Comparison of ENCODE assay signal across 13 cellular contexts in the genomic region with DNA sequence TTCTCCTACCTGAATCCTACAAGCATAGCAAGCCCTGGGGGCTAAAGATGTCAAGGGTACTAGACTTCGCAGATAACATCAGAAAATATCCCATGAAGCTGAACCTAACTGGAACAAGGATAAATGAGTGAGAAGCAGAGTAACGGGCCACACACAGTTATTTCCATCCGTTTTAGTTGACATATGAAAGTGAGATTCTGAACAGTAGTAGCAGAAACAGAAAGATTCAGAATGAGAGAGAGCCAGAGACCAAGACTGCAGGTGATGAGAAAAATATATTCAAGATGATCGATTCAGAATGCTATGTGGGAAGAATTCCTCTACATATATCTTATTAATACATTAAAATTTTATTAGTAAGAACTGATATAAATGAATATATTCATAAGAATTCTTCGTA.
DNase-seq lines count a peak whose midpoint lies in the region; ATAC-seq, FAIRE-seq and TF ChIP-seq lines count a peak whose summit lies in the region.
"Had no signal": no experiment of that assay in that cellular context is flagged by ENCODE, and none has a peak within 500 bp of the region (broad histone marks: within the 10 kb centered on the region; RNA-seq: fewer than 3 reads in every experiment).

No MANE protein-coding gene starts in this region.

- no peak for DNase-seq in activated T-cell treated with anti-CD3 and anti-CD28 coated beads, Interleukin-2, amount 50 U/mL, for 72 hours
- no peak for DNase-seq in WTC11 (ENCODE audit: low spot score)
- no peak for DNase-seq in RCC 7860 (ENCODE audit: low spot score)
- no peak for DNase-seq in tibial artery
- DNase-seq: activated B cell treated with CpG ODN at 0.5 μM for 24 hours; activated naive CD4-positive, alpha-beta T cell; CD8-positive, alpha-beta T cell; NCI-H1436 treated with DMSO at 0.1 percent for 48 hours had no signal

- H3K27ac ChIP-seq in tibial artery: no peak overlapping the region

- no peak overlapping the region for H3K4me3 ChIP-seq in tibial artery

- H3K4me1 Mint-ChIP-seq in activated T-cell treated with anti-CD3 and anti-CD28 coated beads, Interleukin-2, amount 50 U/mL, for 72 hours (ENCODE audit: low read depth): peaks cover 44% of the 10 kb centered on the region
- peaks cover 37% of the 10 kb centered on the region for H3K4me1 Mint-ChIP-seq in WTC11
- H3K4me1 Mint-ChIP-seq: activated B cell treated with CpG ODN at 0.5 μM for 24 hours had no signal

- ATAC-seq in GM18858 (IDR thresholded peaks at IDR 0.05; ENCODE audit: unreplicated experiment) (peak; percentile 92), GM21367 (IDR thresholded peaks at IDR 0.05; ENCODE audit: unreplicated experiment) (peak; percentile 89), HG03025 (IDR thresholded peaks at IDR 0.05; ENCODE audit: low FRiP score, unreplicated experiment) (peak; percentile 91), WTC11 (no peak)
- ATAC-seq in activated T-cell treated with anti-CD3 and anti-CD28 coated beads, Interleukin-2, amount 50 U/mL, for 72 hours (replicated peaks in 1 of 2): peak; percentile 72 to 75
- ATAC-seq: CD8-positive, alpha-beta T cell; esophagus mucosa had no signal

- peak overlapping the region; percentile 14 to 28 for H3K4me3 Mint-ChIP-seq in activated T-cell treated with anti-CD3 and anti-CD28 coated beads, Interleukin-2, amount 50 U/mL, for 72 hours
- no peak overlapping the region for H3K4me3 Mint-ChIP-seq in WTC11
- H3K4me3 Mint-ChIP-seq: activated B cell treated with CpG ODN at 0.5 μM for 24 hours; CD8-positive, alpha-beta T cell had no signal

- TF ChIP-seq CTCF in WTC11 (IDR thresholded peaks at IDR 0.05): no peak
- TF ChIP-seq CTCF in tibial artery (IDR thresholded peaks at IDR 0.05): no peak

- no peak overlapping the region for H3K27ac Mint-ChIP-seq in activated T-cell treated with anti-CD3 and anti-CD28 coated beads, Interleukin-2, amount 50 U/mL, for 72 hours
- no peak overlapping the region for H3K27ac Mint-ChIP-seq in WTC11
- H3K27ac Mint-ChIP-seq: activated B cell treated with CpG ODN at 0.5 μM for 24 hours; CD8-positive, alpha-beta T cell had no signal

- POLR2A ChIA-PET in WTC11 (lab: Charles Lee): interaction anchor here (0.5 kb wide), 1 partner anchor 1108 kb away, joined by 3 read pairs; no protein-coding TSS in a partner anchor

- H3K9me3 Mint-ChIP-seq in activated T-cell treated with anti-CD3 and anti-CD28 coated beads, Interleukin-2, amount 50 U/mL, for 72 hours: no peaks in the 10 kb centered on the region
- no peaks in the 10 kb centered on the region for H3K9me3 Mint-ChIP-seq in WTC11
- H3K9me3 Mint-ChIP-seq: activated B cell treated with CpG ODN at 0.5 μM for 24 hours; CD8-positive, alpha-beta T cell had no signal

- CTCF ChIA-PET in WTC11 (lab: Charles Lee): interaction anchor here (1.1 kb wide), 1 partner anchor 13 kb away, joined by 3 read pairs; no protein-coding TSS in a partner anchor

- H3K9me3 ChIP-seq in tibial artery: no peaks in the 10 kb centered on the region

- peaks cover 0 to 2% of the 10 kb centered on the region in 2 donors for H3K36me3 Mint-ChIP-seq in activated T-cell treated with anti-CD3 and anti-CD28 coated beads, Interleukin-2, amount 50 U/mL, for 72 hours (ENCODE audit: insufficient read depth in 2 of 2)
- H3K36me3 Mint-ChIP-seq in WTC11: no peaks in the 10 kb centered on the region
- H3K36me3 Mint-ChIP-seq: CD8-positive, alpha-beta T cell had no signal

- no peaks in the 10 kb centered on the region for H3K27me3 ChIP-seq in tibial artery

- intact Hi-C loops in tibial artery (cut with DNase I; ENCODE audit: low total_unique reads): no loop called here

- FAIRE-seq in RCC 7860 (lab: Jason Lieb, UNC): no peak
- FAIRE-seq: H1 had no signal

- H3K27me3 Mint-ChIP-seq in activated T-cell treated with anti-CD3 and anti-CD28 coated beads, Interleukin-2, amount 50 U/mL, for 72 hours (ENCODE audit: low read depth): no peaks in the 10 kb centered on the region
- no peaks in the 10 kb centered on the region for H3K27me3 Mint-ChIP-seq in WTC11 (ENCODE audit: low read depth)
- H3K27me3 Mint-ChIP-seq: activated B cell treated with CpG ODN at 0.5 μM for 24 hours had no signal

- no peaks in the 10 kb centered on the region for H3K36me3 ChIP-seq in tibial artery

- no peaks in the 10 kb centered on the region for H3K4me1 ChIP-seq in tibial artery

TF ChIP-seq in WTC11, 78 proteins besides CTCF, POLR2A, EP300 and RAD21:
- TF ChIP-seq, protein P1, sequence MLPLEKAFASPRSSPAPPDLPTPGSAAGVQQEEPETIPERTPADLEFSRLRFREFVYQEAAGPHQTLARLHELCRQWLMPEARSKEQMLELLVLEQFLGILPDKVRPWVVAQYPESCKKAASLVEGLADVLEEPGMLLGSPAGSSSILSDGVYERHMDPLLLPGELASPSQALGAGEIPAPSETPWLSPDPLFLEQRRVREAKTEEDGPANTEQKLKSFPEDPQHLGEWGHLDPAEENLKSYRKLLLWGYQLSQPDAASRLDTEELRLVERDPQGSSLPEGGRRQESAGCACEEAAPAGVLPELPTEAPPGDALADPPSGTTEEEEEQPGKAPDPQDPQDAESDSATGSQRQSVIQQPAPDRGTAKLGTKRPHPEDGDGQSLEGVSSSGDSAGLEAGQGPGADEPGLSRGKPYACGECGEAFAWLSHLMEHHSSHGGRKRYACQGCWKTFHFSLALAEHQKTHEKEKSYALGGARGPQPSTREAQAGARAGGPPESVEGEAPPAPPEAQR (CRISPR knock-in tag; IDR thresholded peaks at IDR 0.05): no peak
- no peak for TF ChIP-seq CREM (CRISPR knock-in tag; IDR thresholded peaks at IDR 0.05)
- TF ChIP-seq KAT7 (CRISPR knock-in tag; IDR thresholded peaks at IDR 0.05; ENCODE audit: borderline replicate concordance): no peak
- no peak for TF ChIP-seq ZNF232 (CRISPR knock-in tag; IDR thresholded peaks at IDR 0.05)
- no peak for TF ChIP-seq ZNF416 (CRISPR knock-in tag; IDR thresholded peaks at IDR 0.05)
- no peak for TF ChIP-seq GRHL2 (CRISPR knock-in tag; IDR thresholded peaks at IDR 0.05; ENCODE audit: insufficient replicate concordance, severe bottlenecking)
- TF ChIP-seq NR3C1 (CRISPR knock-in tag; conservative IDR thresholded peaks at IDR 0.05; ENCODE audit: low read depth): no peak
